In the genomic region with DNA sequence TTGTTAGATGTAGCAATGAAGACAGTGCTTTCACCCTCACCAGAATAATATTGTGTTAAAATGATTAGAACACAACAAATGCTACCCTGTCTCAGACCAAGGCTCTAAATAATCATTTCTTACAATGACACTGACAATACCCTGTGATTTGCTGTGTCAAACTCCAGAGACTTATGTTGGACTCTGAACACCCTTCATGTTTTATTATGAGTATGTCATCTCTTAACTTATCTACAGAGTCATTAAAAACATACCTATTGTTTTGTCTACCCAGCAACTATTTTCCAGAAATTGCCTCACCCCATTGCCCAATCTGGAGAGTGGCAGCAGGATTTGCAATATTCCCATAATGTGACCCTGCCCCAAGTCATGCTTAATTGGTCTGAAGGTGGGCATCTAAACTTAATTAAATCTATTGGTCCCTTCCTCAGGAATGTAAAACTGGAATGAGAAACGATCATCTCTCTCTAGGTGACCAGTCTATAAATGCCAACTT, we compare ENCODE assay signal across 2 cellular contexts.
A peak's percentile ranks its signal among the peaks of the same experiment; 100 is the strongest.
TF ChIP-seq lines count a peak whose summit lies in the region.

No MANE protein-coding gene starts in this region.

TF ChIP-seq in HepG2, 621 proteins besides CTCF, POLR2A, EP300 and RAD21:
- no peak for TF ChIP-seq ZNF180 (CRISPR knock-in tag; IDR thresholded peaks at IDR 0.05; ENCODE audit: borderline replicate concordance, low read depth)
- peak; percentile 13; the same call in 1 of the 2 replicates for TF ChIP-seq CEBPB (IDR thresholded peaks at IDR 0.05; ENCODE audit: borderline replicate concordance, low read depth, low read length)
- TF ChIP-seq ZNF256 (CRISPR knock-in tag; conservative IDR thresholded peaks at IDR 0.05) = no peak

TF ChIP-seq in GM12878, 131 proteins besides CTCF, POLR2A, EP300 and RAD21:
- TF ChIP-seq, protein P1, sequence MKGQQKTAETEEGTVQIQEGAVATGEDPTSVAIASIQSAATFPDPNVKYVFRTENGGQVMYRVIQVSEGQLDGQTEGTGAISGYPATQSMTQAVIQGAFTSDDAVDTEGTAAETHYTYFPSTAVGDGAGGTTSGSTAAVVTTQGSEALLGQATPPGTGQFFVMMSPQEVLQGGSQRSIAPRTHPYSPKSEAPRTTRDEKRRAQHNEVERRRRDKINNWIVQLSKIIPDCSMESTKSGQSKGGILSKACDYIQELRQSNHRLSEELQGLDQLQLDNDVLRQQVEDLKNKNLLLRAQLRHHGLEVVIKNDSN (IDR thresholded peaks at IDR 0.05; ENCODE audit: borderline replicate concordance, extremely low read length, insufficient read depth, low read depth, low read length) = no peak
- TF ChIP-seq FOS (IDR thresholded peaks at IDR 0.05; ENCODE audit: borderline replicate concordance, extremely low read depth, insufficient read length) (no peak), LARP7 (IDR thresholded peaks at IDR 0.05) (no peak), SP1 (IDR thresholded peaks at IDR 0.05; ENCODE audit: low read depth, low read length) (no peak), ZNF217 (IDR thresholded peaks at IDR 0.05) (no peak), KAT2A (conservative IDR thresholded peaks at IDR 0.05; ENCODE audit: control insufficient read depth, low read depth, low read length) (no peak), EED (IDR thresholded peaks at IDR 0.05; ENCODE audit: low read depth) (no peak), ZSCAN29 (IDR thresholded peaks at IDR 0.05) (no peak), GABPA (IDR thresholded peaks at IDR 0.05; ENCODE audit: low read depth) (no peak), SMC3 (IDR thresholded peaks at IDR 0.05; ENCODE audit: borderline replicate concordance, low read length) (no peak), SMARCA5 (IDR thresholded peaks at IDR 0.05) (no peak), HDAC6 (IDR thresholded peaks at IDR 0.05; ENCODE audit: unreplicated experiment) (no peak), NR2F1 (conservative IDR thresholded peaks at IDR 0.05) (no peak), CHD4 (IDR thresholded peaks at IDR 0.05) (no peak), TAF1 (IDR thresholded peaks at IDR 0.05; ENCODE audit: borderline replicate concordance, low read depth, low read length) (no peak), SUZ12 (IDR thresholded peaks at IDR 0.05; ENCODE audit: unreplicated experiment) (no peak), KLF5 (IDR thresholded peaks at IDR 0.05; ENCODE audit: partially characterized antibody) (no peak)
- TF ChIP-seq, protein P2, sequence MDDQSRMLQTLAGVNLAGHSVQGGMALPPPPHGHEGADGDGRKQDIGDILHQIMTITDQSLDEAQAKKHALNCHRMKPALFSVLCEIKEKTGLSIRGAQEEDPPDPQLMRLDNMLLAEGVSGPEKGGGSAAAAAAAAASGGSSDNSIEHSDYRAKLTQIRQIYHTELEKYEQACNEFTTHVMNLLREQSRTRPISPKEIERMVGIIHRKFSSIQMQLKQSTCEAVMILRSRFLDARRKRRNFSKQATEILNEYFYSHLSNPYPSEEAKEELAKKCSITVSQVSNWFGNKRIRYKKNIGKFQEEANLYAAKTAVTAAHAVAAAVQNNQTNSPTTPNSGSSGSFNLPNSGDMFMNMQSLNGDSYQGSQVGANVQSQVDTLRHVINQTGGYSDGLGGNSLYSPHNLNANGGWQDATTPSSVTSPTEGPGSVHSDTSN (IDR thresholded peaks at IDR 0.05; ENCODE audit: insufficient replicate concordance, low read depth, low read length) = no peak
